Comparison of ENCODE assay signal across 1 cellular context in genomic region chr14:55434805-55435174, GRCh38.
TF ChIP-seq lines count a peak whose summit lies in the region.

No MANE protein-coding gene starts in this region.

TF ChIP-seq in HepG2, 621 proteins besides CTCF, POLR2A, EP300 and RAD21 (continues in another document):
- no peak for TF ChIP-seq ZNF891 (CRISPR knock-in tag; IDR thresholded peaks at IDR 0.05)
- no peak for TF ChIP-seq THAP8 (CRISPR knock-in tag; IDR thresholded peaks at IDR 0.05; ENCODE audit: borderline replicate concordance)
- TF ChIP-seq ZNF687 (CRISPR knock-in tag; IDR thresholded peaks at IDR 0.05): no peak
- TF ChIP-seq NRL (CRISPR knock-in tag; IDR thresholded peaks at IDR 0.05; ENCODE audit: borderline replicate concordance): no peak
- TF ChIP-seq ARID5B (CRISPR knock-in tag; IDR thresholded peaks at IDR 0.05): peak; percentile 21; the same call in 1 of the 2 replicates
- TF ChIP-seq ZNF747 (CRISPR knock-in tag; IDR thresholded peaks at IDR 0.05; ENCODE audit: borderline replicate concordance): no peak
- no peak for TF ChIP-seq THAP9 (CRISPR knock-in tag; IDR thresholded peaks at IDR 0.05; ENCODE audit: borderline replicate concordance)
- TF ChIP-seq ZSCAN9 (CRISPR knock-in tag; IDR thresholded peaks at IDR 0.05; ENCODE audit: borderline replicate concordance): no peak
- TF ChIP-seq MAF1 (CRISPR knock-in tag; IDR thresholded peaks at IDR 0.05; ENCODE audit: borderline replicate concordance): no peak
- TF ChIP-seq PPARG (CRISPR knock-in tag; conservative IDR thresholded peaks at IDR 0.05): peak; percentile 81
- TF ChIP-seq ZNF383 (CRISPR knock-in tag; IDR thresholded peaks at IDR 0.05; ENCODE audit: borderline replicate concordance): no peak
- TF ChIP-seq POLR2G (IDR thresholded peaks at IDR 0.05; ENCODE audit: low read depth, low read length): no peak
- TF ChIP-seq JUND (CRISPR knock-in tag; IDR thresholded peaks at IDR 0.05): no peak
- TF ChIP-seq GATAD2A (CRISPR knock-in tag; IDR thresholded peaks at IDR 0.05): peak; percentile 37; the same call in 1 of the 2 replicates
- TF ChIP-seq ZBTB20 (CRISPR knock-in tag; IDR thresholded peaks at IDR 0.05; ENCODE audit: borderline replicate concordance, low read depth): no peak
- no peak for TF ChIP-seq MLX (CRISPR knock-in tag; IDR thresholded peaks at IDR 0.05)
- no peak for TF ChIP-seq JARID2 (CRISPR knock-in tag; IDR thresholded peaks at IDR 0.05; ENCODE audit: insufficient replicate concordance)
- peak; percentile 93 for TF ChIP-seq MIXL1 (CRISPR knock-in tag; IDR thresholded peaks at IDR 0.05)
- TF ChIP-seq KDM2A (CRISPR knock-in tag; IDR thresholded peaks at IDR 0.05; ENCODE audit: borderline replicate concordance, low read depth): no peak
- TF ChIP-seq ZZZ3 (CRISPR knock-in tag; IDR thresholded peaks at IDR 0.05; ENCODE audit: borderline replicate concordance): no peak
- TF ChIP-seq FOXA1 (IDR thresholded peaks at IDR 0.05): peak; percentile 43; the same call in 1 of the 2 replicates
- peak; percentile 44 for TF ChIP-seq FOXA1 (CRISPR knock-in tag; IDR thresholded peaks at IDR 0.05)
- TF ChIP-seq ZNF549 (CRISPR knock-in tag; IDR thresholded peaks at IDR 0.05): no peak
- TF ChIP-seq CAMTA2 (CRISPR knock-in tag; IDR thresholded peaks at IDR 0.05; ENCODE audit: borderline replicate concordance): no peak
- TF ChIP-seq ZNF207 (IDR thresholded peaks at IDR 0.05; ENCODE audit: borderline replicate concordance): no peak
- no peak for TF ChIP-seq RFXAP (CRISPR knock-in tag; IDR thresholded peaks at IDR 0.05; ENCODE audit: borderline replicate concordance)
- no peak for TF ChIP-seq CENPBD1 (CRISPR knock-in tag; IDR thresholded peaks at IDR 0.05; ENCODE audit: borderline replicate concordance, low read depth)
- TF ChIP-seq ZNF691 (CRISPR knock-in tag; IDR thresholded peaks at IDR 0.05; ENCODE audit: borderline replicate concordance, low read depth): no peak
- TF ChIP-seq ZNF777 (CRISPR knock-in tag; IDR thresholded peaks at IDR 0.05): no peak
- TF ChIP-seq ZNF280D (CRISPR knock-in tag; IDR thresholded peaks at IDR 0.05): no peak
- TF ChIP-seq ZNF230 (CRISPR knock-in tag; IDR thresholded peaks at IDR 0.05): no peak
- TF ChIP-seq FOSL2 (CRISPR knock-in tag; IDR thresholded peaks at IDR 0.05): 0 out of 2 replicates have a peak, but pooled peaks have one; percentile 8
- TF ChIP-seq TMF1 (CRISPR knock-in tag; IDR thresholded peaks at IDR 0.05; ENCODE audit: low read depth): no peak
- peak; percentile 81 for TF ChIP-seq PAXIP1 (CRISPR knock-in tag; conservative IDR thresholded peaks at IDR 0.05)
- TF ChIP-seq ZNF362 (CRISPR knock-in tag; IDR thresholded peaks at IDR 0.05; ENCODE audit: borderline replicate concordance): peak; percentile 20; the same call in 1 of the 2 replicates
- TF ChIP-seq ZNF713 (CRISPR knock-in tag; IDR thresholded peaks at IDR 0.05): no peak
- no peak for TF ChIP-seq ZNF136 (CRISPR knock-in tag; IDR thresholded peaks at IDR 0.05; ENCODE audit: low read depth)
